ENCODE assay signal across 19 cellular contexts in the genomic region with DNA sequence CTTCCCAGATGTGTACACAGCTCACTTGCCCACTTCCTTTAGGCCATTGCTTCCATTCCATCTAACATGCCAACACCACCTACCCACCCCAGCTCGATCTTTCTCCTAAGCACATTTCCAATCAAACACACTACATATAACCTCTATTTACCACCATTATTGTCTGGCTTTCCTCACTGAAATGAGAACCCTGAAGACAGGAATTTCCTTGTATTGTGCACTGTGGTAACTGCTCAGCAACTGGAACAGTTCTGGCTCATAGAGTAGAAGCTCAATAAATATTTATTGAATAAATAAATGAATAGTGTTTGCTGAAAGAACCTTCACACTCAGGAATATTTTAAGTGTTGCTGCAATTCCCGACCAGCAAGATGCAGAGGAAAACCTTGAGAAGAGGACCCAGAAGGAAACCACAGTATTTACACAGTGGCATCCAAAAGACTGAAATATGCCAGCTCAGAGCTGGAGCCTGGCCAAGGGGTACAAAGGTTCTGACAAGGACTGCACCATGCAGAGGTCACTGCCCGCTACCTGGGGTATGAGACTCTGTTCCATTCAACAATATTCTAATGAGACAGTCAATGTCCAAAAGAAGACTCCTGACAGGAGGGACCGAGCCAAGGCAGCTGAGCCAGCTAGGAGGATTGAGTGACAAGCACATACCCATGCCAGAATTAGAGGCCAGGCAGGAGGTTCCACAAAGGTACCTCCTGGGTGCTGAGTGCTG.
"Had no signal": no experiment of that assay in that cellular context is flagged by ENCODE, and none has a peak within 500 bp of the region (broad histone marks: within the 10 kb centered on the region; RNA-seq: fewer than 3 reads in every experiment).

No MANE protein-coding gene starts in this region.

- H3K4me3 Mint-ChIP-seq: activated CD4-positive, alpha-beta T cell treated with anti-CD3 and anti-CD28 coated beads, Interleukin-2, amount 10 ng/mL, durations not matched to agents 24 days and 14 days; central memory CD8-positive, alpha-beta T cell; natural killer cell; stimulated activated naive B cell treated with anti-CD40 and anti-IgM and Interleukin-4, amounts not matched to agents 10 μg/mL and 1 μg/mL and 100 μg/mL, for 72 hours; T-cell had no signal

- H3K27ac Mint-ChIP-seq: activated CD4-positive, alpha-beta T cell treated with anti-CD3 and anti-CD28 coated beads, Interleukin-2, amount 10 ng/mL, durations not matched to agents 24 days and 14 days; natural killer cell; stimulated activated naive B cell treated with anti-CD40 and anti-IgM and Interleukin-4, amounts not matched to agents 10 μg/mL and 1 μg/mL and 100 μg/mL, for 72 hours had no signal

- H3K27ac ChIP-seq: brain microvascular endothelial cell, coronary artery, esophagus squamous epithelium, neutrophil, pancreas, upper lobe of right lung had no signal

- H3K36me3 ChIP-seq: brain microvascular endothelial cell, esophagus squamous epithelium, neutrophil, pancreas, upper lobe of right lung had no signal

- H3K4me3 ChIP-seq: coronary artery, esophagus squamous epithelium, pancreas, upper lobe of right lung had no signal

- H3K27me3 ChIP-seq: brain microvascular endothelial cell, neutrophil, pancreas, upper lobe of right lung had no signal

- DNase-seq: activated CD4-positive, alpha-beta T cell treated with anti-CD3 and anti-CD28 coated beads, Interleukin-2, amount 10 ng/mL, durations not matched to agents 24 days and 14 days; activated CD8-positive, alpha-beta memory T cell treated with anti-CD3 and anti-CD28 coated beads for 24 hours; activated CD8-positive, alpha-beta memory T cell treated with anti-CD3 and anti-CD28 coated beads, Interleukin-2, amount 50 U/mL, for 48 hours; activated effector memory CD4-positive, alpha-beta T cell treated with Interleukin-2 at 50 U/mL for 16 hours; activated naive CD4-positive, alpha-beta T cell treated with anti-CD3 and anti-CD28 coated beads, Interleukin-2, amount 50 U/mL, for 16 hours; activated T-cell treated with anti-CD3 and anti-CD28 coated beads, Interleukin-2, amount 50 U/mL, for 48 hours; aorta; brain microvascular endothelial cell; esophagus squamous epithelium; hippocampal formation; islet precursor cell; natural killer cell; stimulated activated naive B cell treated with anti-CD40 and anti-IgM and Interleukin-4, amounts not matched to agents 10 μg/mL and 1 μg/mL and 100 μg/mL, for 72 hours; T-cell; upper lobe of right lung had no signal

- H3K4me1 Mint-ChIP-seq: activated CD4-positive, alpha-beta T cell treated with anti-CD3 and anti-CD28 coated beads, Interleukin-2, amount 10 ng/mL, durations not matched to agents 24 days and 14 days; central memory CD8-positive, alpha-beta T cell; natural killer cell; stimulated activated naive B cell treated with anti-CD40 and anti-IgM and Interleukin-4, amounts not matched to agents 10 μg/mL and 1 μg/mL and 100 μg/mL, for 72 hours; T-cell had no signal

- H3K4me1 ChIP-seq: pancreas, upper lobe of right lung had no signal

- FAIRE-seq: pancreas had no signal

- H3K36me3 Mint-ChIP-seq: natural killer cell; stimulated activated naive B cell treated with anti-CD40 and anti-IgM and Interleukin-4, amounts not matched to agents 10 μg/mL and 1 μg/mL and 100 μg/mL, for 72 hours; T-cell had no signal

- H3K9me3 Mint-ChIP-seq: activated CD4-positive, alpha-beta T cell treated with anti-CD3 and anti-CD28 coated beads, Interleukin-2, amount 10 ng/mL, durations not matched to agents 24 days and 14 days; central memory CD8-positive, alpha-beta T cell; natural killer cell; stimulated activated naive B cell treated with anti-CD40 and anti-IgM and Interleukin-4, amounts not matched to agents 10 μg/mL and 1 μg/mL and 100 μg/mL, for 72 hours; T-cell had no signal

- H3K9me3 ChIP-seq: esophagus squamous epithelium, neutrophil, pancreas, upper lobe of right lung had no signal

- ATAC-seq: natural killer cell; pancreas; stimulated activated naive B cell treated with anti-CD40 and anti-IgM and Interleukin-4, amounts not matched to agents 10 μg/mL and 1 μg/mL and 100 μg/mL, for 72 hours; T-cell; upper lobe of right lung had no signal
